In the genomic region with DNA sequence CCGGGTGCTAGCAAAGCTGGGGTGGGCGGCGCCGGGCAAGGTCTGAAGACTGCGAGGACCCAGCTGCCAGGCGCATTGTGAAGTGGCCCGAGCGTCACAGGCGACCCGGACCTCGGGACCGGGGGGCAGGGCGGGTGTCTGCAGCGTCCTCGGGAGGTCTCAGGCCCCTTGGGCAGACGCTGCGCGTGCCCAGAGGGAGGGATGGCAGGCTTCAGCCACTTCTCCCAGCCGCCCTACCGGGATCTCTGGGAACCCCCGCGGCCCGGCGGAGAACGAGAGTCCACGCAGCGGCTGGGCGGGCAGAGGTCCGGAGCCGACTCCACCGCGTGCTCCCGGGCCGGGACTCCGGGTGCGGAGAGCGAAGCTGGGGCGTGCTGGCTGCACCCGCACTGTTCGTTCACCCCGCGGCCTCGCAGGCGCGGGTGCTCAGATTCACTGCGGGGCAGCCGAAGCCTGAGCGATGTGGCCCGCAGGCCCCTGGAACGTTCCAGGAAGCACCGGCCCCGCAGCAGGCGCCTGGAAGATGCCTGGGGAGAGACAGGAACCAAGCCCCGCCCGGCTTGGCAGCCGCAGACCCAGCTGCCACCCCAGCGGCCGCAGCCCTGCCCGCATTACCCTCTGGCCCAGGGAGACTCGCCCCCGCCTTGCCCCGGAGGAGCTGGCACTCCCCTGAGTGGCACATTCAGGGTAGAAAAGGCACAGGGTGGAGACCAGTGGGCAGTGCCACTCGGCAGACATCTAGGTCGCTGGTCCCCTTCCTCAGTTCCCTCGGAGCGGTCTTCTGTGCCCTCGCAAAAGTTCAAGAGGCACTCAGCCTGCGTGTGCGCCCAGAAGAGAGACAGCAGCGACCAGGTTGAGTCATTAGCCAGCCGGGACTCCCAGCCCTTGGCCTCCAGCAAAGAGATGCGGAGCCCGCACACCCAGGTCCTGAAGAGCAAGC, we compare ENCODE assay signal across 9 cellular contexts. TPM values are rescaled to one million over a fixed set of nuclear protein-coding genes. Genes with fewer than 3 reads are reported as not detected.
DNase-seq lines count a peak whose midpoint lies in the region; ATAC-seq and TF ChIP-seq lines count a peak whose summit lies in the region.
"Had no signal": no experiment of that assay in that cellular context is flagged by ENCODE, and none has a peak within 500 bp of the region (broad histone marks: within the 10 kb centered on the region; RNA-seq: fewer than 3 reads in every experiment).

Gene CCDC185, plus strand, starts transcription at position 141 of the 940 bp plus-strand sequence. Its CDS starts 61 bp downstream, at position 202.

- no peak within 1 kb of the TSS for H3K9ac ChIP-seq in skeletal muscle satellite cell (ENCODE audit: low read depth, low read length)

- no peaks in the 10 kb centered on the region for H3K27me3 ChIP-seq in H7 (ENCODE audit: control insufficient read depth, insufficient read depth, low read length)
- peaks cover 0 to 3% of the 10 kb centered on the region in 2 donors for H3K27me3 ChIP-seq in right atrium auricular region
- peaks cover 54% of the 10 kb centered on the region for H3K27me3 ChIP-seq in skeletal muscle satellite cell (ENCODE audit: control insufficient read depth, insufficient read depth, low read length)

- peak within 1 kb of the TSS; percentile 75 for H3K4me2 ChIP-seq in skeletal muscle satellite cell (ENCODE audit: low read length)

- peaks cover 27% of the 10 kb centered on the region for H3K27me3 Mint-ChIP-seq in T-helper 17 cell

- H3K36me3 Mint-ChIP-seq in T-helper 17 cell (ENCODE audit: low read depth), result peaks cover 4% of the 10 kb centered on the region

- no peaks in the 10 kb centered on the region for H3K36me3 ChIP-seq in H7 (replicated peaks; ENCODE audit: control insufficient read depth, insufficient read depth, low read length)
- H3K36me3 ChIP-seq in right atrium auricular region, result no peaks in the 10 kb centered on the region
- H3K36me3 ChIP-seq in skeletal muscle satellite cell (ENCODE audit: insufficient read depth, low read length), result no peaks in the 10 kb centered on the region

- peaks cover 0 to 7% of the 10 kb centered on the region in 2 donors for H3K4me1 ChIP-seq in right atrium auricular region
- no peaks in the 10 kb centered on the region for H3K4me1 ChIP-seq in skeletal muscle satellite cell (ENCODE audit: control insufficient read depth, insufficient read depth, low read length)

- no peak within 1 kb of the TSS for H3K27ac Mint-ChIP-seq in T-helper 17 cell

- TF ChIP-seq CTCF in right atrium auricular region (IDR thresholded peaks at IDR 0.05), result no peak

- H3K27ac ChIP-seq in right atrium auricular region, result no peak within 1 kb of the TSS

- H3K4me1 Mint-ChIP-seq in T-helper 17 cell, result peaks cover 2% of the 10 kb centered on the region

- ATAC-seq in T-helper 17 cell, result peak; percentile 33
- no peak for ATAC-seq in HG03442 (IDR thresholded peaks at IDR 0.05; ENCODE audit: unreplicated experiment)

- DNase-seq in H7, result peak; percentile 60
- DNase-seq in T-helper 17 cell, result peak in 1 of 3 donors; percentile 7
- DNase-seq in right atrium auricular region (ENCODE audit: low spot score), result no peak
- no peak for DNase-seq in RKO (ENCODE audit: low spot score)
- no peak for DNase-seq in stimulated activated CD4-positive, alpha-beta T cell treated with anti-CD3 and anti-CD28 coated beads, Interleukin-2, amount 100 ng/mL, for 24 hours
- no peak for DNase-seq in cerebellum (ENCODE audit: low spot score)
- DNase-seq: activated CD4-positive, alpha-beta T cell treated with anti-CD3 and anti-CD28 coated beads for 1 hour had no signal

- H3K4me3 ChIP-seq in H7 (ENCODE audit: insufficient read depth, low read depth, low read length) (no peak within 1 kb of the TSS), right atrium auricular region (peak within 1 kb of the TSS; percentile 25 to 48), skeletal muscle satellite cell (ENCODE audit: low read length) (peak within 1 kb of the TSS; percentile 59)

- H3K9me3 ChIP-seq in T-helper 17 cell (ENCODE audit: control insufficient read depth, low read length, poor library complexity, severe bottlenecking) (no peaks in the 10 kb centered on the region), right atrium auricular region (no peaks in the 10 kb centered on the region), skeletal muscle satellite cell (replicated peaks; ENCODE audit: low read length) (no peaks in the 10 kb centered on the region)

- peak within 1 kb of the TSS; percentile 19 for H3K4me3 Mint-ChIP-seq in T-helper 17 cell

RNA-seq across cellular contexts. Expression of gene CCDC185, which starts in this region (rescaled TPM):
- total RNA-seq in H7 (2014; rRNA removed; shearing (Covaris generic)), result not detected in 2 replicates
- not detected for total RNA-seq in T-helper 17 cell
- total RNA-seq in right atrium auricular region, result not detected
- total RNA-seq in skeletal muscle satellite cell (2012; rRNA removed), result 0.22 TPM in 1 of 2 replicates, not detected in the other
- not detected for total RNA-seq in cerebellum

Comparison
In these comparisons a context has a peak if more than half of its experiments do, and no peak if none do; other contexts are left out.
1. Peak in DNase-seq in H7; RNA of the gene not detected or under 1 TPM.
2. Peak in ATAC-seq in T-helper 17 cell; RNA of the gene not detected or under 1 TPM.